ENCODE assay signal across 8 cellular contexts in the genomic region with DNA sequence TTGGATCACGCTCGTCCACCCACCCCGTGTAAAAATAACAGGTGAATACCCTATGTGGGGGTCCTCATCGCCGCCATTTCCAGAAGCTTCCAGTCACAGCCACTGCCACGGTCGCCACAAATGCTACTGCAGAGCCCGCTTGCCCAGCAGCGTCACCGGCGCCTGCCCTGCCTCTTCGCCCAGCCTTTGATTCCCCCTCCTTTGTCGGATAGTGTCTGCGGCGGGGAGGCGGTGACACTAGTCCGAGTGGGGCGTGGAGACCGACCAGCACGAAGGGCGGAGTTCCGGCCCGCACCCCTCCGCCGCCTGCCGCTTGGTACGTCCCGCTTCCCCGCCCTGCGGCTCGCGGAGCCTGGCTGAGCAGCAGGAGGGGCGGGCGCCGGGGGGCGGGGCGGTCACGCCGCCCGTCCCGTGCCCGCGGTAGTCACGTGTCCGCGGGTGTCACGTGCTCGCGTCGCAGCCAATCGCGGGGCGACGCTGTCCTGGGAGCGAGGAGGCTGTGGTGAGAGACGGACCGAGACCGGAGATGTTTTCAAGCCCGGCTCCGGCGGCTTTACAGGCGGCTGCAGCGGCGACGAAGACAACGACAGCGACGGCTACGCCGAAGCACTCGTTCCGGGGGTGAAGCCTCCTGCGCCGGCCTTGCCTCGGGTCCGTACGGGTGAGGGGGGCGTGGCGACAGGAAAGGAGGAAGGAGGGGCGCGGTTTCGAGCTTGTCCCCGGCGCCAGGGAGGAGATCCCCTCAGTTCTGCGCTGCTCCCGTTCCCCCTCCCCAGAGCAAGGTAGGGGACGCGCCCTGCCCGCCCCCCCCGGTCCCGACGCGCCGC. TPM values are rescaled to one million over a fixed set of nuclear protein-coding genes. Genes with fewer than 3 reads are reported as not detected.
DNase-seq lines count a peak whose midpoint lies in the region; ATAC-seq and TF ChIP-seq lines count a peak whose summit lies in the region.

A gene (plus strand): TSS at position 467 of the 827 bp plus-strand sequence. CDS start 45,652 bp downstream, outside the sequence.

- peak within 1 kb of the TSS; percentile 87 for H2BK12ac ChIP-seq in trophoblast cell (ENCODE audit: low read length)

- peak within 1 kb of the TSS; percentile 86 for H3K4me2 ChIP-seq in trophoblast cell (ENCODE audit: low read length)

- H4K12ac ChIP-seq in trophoblast cell (ENCODE audit: low read depth, low read length), result peak within 1 kb of the TSS; percentile 94

- H3K4me3 ChIP-seq in adipocyte (ENCODE audit: low read length) (peak within 1 kb of the TSS; percentile 100), trophoblast cell (ENCODE audit: low read depth, low read length) (peak within 1 kb of the TSS; percentile 96), tibial nerve (peak within 1 kb of the TSS; percentile 72 to 96 (median 86))

- no peak for TF ChIP-seq CTCF in GM13976 (IDR thresholded peaks at IDR 0.05; ENCODE audit: borderline replicate concordance, control extremely low read depth, extremely low read depth, insufficient read depth, missing control alignments)
- peak in 2 of 5 experiments; percentile 18 to 45 for TF ChIP-seq CTCF in tibial nerve (IDR thresholded peaks at IDR 0.05)

- in situ Hi-C loops in GM13976 (cut with MboI; ENCODE audit: low sequenced_read_pairs, unreplicated experiment), result no loop called here

- no peak within 1 kb of the TSS for H3K23ac ChIP-seq in trophoblast cell (ENCODE audit: low read length)

- TF ChIP-seq POLR2A in tibial nerve (IDR thresholded peaks at IDR 0.05), result peak; percentile 81 to 93

- peak; percentile 23 to 97 for TF ChIP-seq EP300 in tibial nerve (IDR thresholded peaks at IDR 0.05)

- peak within 1 kb of the TSS; percentile 86 for H4K91ac ChIP-seq in trophoblast cell (ENCODE audit: low read depth, low read length)

- H3K36me3 ChIP-seq in adipocyte (ENCODE audit: control insufficient read depth, insufficient read depth, low read length, severe bottlenecking) (peaks cover 31% of the 10 kb centered on the region), trophoblast cell (ENCODE audit: control insufficient read depth in 1 of 2, insufficient read depth in 2 of 2, low read length in 2 of 2) (peaks cover 3 to 6% of the 10 kb centered on the region in 2 experiments), tibial nerve (peaks cover 0 to 6% (median 0%) of the 10 kb centered on the region in 3 donors)

- peak; percentile 69 for ATAC-seq in HG02852 (IDR thresholded peaks at IDR 0.05; ENCODE audit: unreplicated experiment)

- H3K4ac ChIP-seq in trophoblast cell (ENCODE audit: low read depth, low read length), result peak within 1 kb of the TSS; percentile 28

- H3K27me3 ChIP-seq in adipocyte (replicated peaks; ENCODE audit: control insufficient read depth, insufficient read depth, low read length) (no peaks in the 10 kb centered on the region), trophoblast cell (ENCODE audit: insufficient read depth, low read length) (no peaks in the 10 kb centered on the region), tibial nerve (no peaks in the 10 kb centered on the region)

- H3K9me3 ChIP-seq in adipocyte (ENCODE audit: control insufficient read depth, low read length) (no peaks in the 10 kb centered on the region), trophoblast cell (ENCODE audit: insufficient read depth, low read depth, low read length) (peaks cover 3% of the 10 kb centered on the region), tibial nerve (no peaks in the 10 kb centered on the region)

- peak within 1 kb of the TSS; percentile 99 for H3K9ac ChIP-seq in adipocyte (ENCODE audit: low read length)
- peak within 1 kb of the TSS; percentile 77 for H3K9ac ChIP-seq in trophoblast cell (ENCODE audit: low read length)

- peak within 1 kb of the TSS; percentile 76 for H2AFZ ChIP-seq in trophoblast cell (ENCODE audit: insufficient read depth, low read length, poor library complexity)

- DNase-seq in GM13976 (ENCODE audit: low spot score) (peak; percentile 98), NCI-H1436 treated with DMSO at 0.1 percent for 48 hours (lab: John Stamatoyannopoulos, UW) (peak; percentile 68), T follicular helper cell (ENCODE audit: low read depth) (peak; percentile 95), adipocyte (ENCODE audit: low read depth) (peak; percentile 97), cardiac septum (ENCODE audit: low spot score) (peak; percentile 99), trophoblast cell (peak; percentile 97 to 98), tibial nerve (ENCODE audit: low spot score in 2 of 2) (peak; percentile 91 to 93)

- no CpG with 5 or more reads among the region's 94 CpGs for WGBS in trophoblast cell (ENCODE audit: extremely low coverage, insufficient coverage, insufficient read length)
- WGBS in tibial nerve, 2 donors, result 0% methylated on average over 11 to 13 of the region's 94 CpGs

- peak within 1 kb of the TSS; percentile 90 for H4K8ac ChIP-seq in trophoblast cell (ENCODE audit: low read depth, low read length)

- H3K79me2 ChIP-seq in trophoblast cell (ENCODE audit: control insufficient read depth, insufficient read depth, low read length, poor library complexity), result peaks cover 11% of the 10 kb centered on the region

- peak within 1 kb of the TSS; percentile 20 for H2AK5ac ChIP-seq in trophoblast cell (ENCODE audit: low read length)

- H2BK120ac ChIP-seq in trophoblast cell (ENCODE audit: insufficient read depth, low read length, poor library complexity), result peak within 1 kb of the TSS; percentile 92

- intact Hi-C loops in cardiac septum (cut with DNase I), result loop anchor here (1.0 kb wide), 1 partner anchor 34 kb away; a partner anchor contains a TSS

- peak within 1 kb of the TSS; percentile 91 for H3K14ac ChIP-seq in trophoblast cell (ENCODE audit: low read length)

- H3K79me1 ChIP-seq in trophoblast cell (ENCODE audit: low read length), result peaks cover 11% of the 10 kb centered on the region

- H3K4me1 ChIP-seq in adipocyte (ENCODE audit: control insufficient read depth, insufficient read depth, low read length) (peaks cover 32% of the 10 kb centered on the region), trophoblast cell (ENCODE audit: control insufficient read depth in 1 of 2, insufficient read depth in 2 of 2, low read length in 2 of 2) (peaks cover 0 to 6% of the 10 kb centered on the region in 2 experiments), tibial nerve (peaks cover 0 to 56% (median 30%) of the 10 kb centered on the region in 4 donors)

- peak within 1 kb of the TSS; percentile 97 for H3K18ac ChIP-seq in trophoblast cell (ENCODE audit: low read length)

- peak within 1 kb of the TSS; percentile 90 for H3K27ac ChIP-seq in trophoblast cell (ENCODE audit: low read depth, low read length)
- H3K27ac ChIP-seq in tibial nerve, result peak within 1 kb of the TSS; percentile 91 to 100 (median 99)

- peak within 1 kb of the TSS; percentile 91 for H2BK5ac ChIP-seq in trophoblast cell (ENCODE audit: low read depth, low read length, poor library complexity)

RNA-seq across cellular contexts. Expression of the gene that starts here (rescaled TPM):
- 66.6 TPM for total RNA-seq in cardiac septum
- polyA plus RNA-seq in trophoblast cell (2013), result 27.7 and 28.0 TPM in 2 replicates
- 10 to 100 TPM; 43.5 to 59.7 (median 52.7) TPM for total RNA-seq in tibial nerve

Comparison
In these comparisons a context has a peak if more than half of its experiments do, and no peak if none do; other contexts are left out.
1. Peak in every context shown above with its lines: DNase-seq, ATAC-seq, H3K4me3 ChIP-seq and H3K27ac ChIP-seq.